ENCODE assay signal across 9 cellular contexts in the genomic region with DNA sequence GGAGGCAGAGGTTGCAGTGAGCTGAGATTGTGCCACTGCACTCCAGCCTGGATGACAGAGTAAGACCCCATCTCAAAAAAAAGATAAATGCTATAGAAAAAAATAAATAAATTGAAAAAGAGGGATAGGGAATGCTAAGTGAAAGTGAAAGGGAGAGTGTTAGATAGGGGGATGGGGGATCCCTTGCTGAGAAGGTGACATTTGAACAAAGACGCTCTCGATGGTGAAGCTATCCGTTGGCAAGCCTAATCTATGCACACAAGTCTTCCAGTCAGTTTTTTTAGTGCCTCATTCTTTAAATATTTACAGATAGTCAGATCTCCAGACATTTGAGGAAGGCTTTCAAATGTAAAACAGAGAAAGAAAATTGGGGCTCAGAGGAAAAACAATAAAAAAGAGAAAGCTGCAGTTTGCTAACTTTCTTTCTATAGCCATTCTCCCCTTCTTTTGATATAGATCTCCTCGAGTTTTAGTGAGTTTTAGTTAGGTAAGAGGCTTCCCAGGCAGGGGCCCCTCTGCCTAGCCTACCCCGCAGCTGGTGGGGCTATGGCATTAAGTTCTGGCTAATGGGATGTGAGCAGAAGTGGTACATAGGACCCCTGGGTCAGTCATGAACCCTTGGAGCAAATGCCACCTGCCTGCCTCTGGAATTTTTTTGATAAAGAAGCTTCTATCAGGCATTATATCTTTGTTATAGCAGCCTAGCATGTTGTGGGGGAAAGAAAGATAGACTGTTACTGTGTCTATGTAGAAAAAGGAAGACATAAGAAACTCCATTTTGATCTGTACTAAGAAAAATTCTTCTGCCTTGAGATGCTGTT. TPM values are rescaled to one million over a fixed set of nuclear protein-coding genes. Genes with fewer than 3 reads are reported as not detected.
DNase-seq lines count a peak whose midpoint lies in the region; ATAC-seq and TF ChIP-seq lines count a peak whose summit lies in the region.
"Had no signal": no experiment of that assay in that cellular context is flagged by ENCODE, and none has a peak within 500 bp of the region (broad histone marks: within the 10 kb centered on the region; RNA-seq: fewer than 3 reads in every experiment).

No MANE protein-coding gene starts in this region.

- H3K79me2 ChIP-seq in mammary epithelial cell (ENCODE audit: insufficient read depth, low read length) = no peaks in the 10 kb centered on the region

- dilution Hi-C loops in mammary epithelial cell (cut with HindIII; ENCODE audit: low sequenced_read_pairs) = no loop called here

- H3K9me3 ChIP-seq in breast epithelium (no peaks in the 10 kb centered on the region), mammary epithelial cell (replicated peaks; ENCODE audit: insufficient read depth, low read length) (no peaks in the 10 kb centered on the region), transverse colon (no peaks in the 10 kb centered on the region)

- H2AFZ ChIP-seq in mammary epithelial cell (ENCODE audit: low read depth, low read length) = no peak overlapping the region

- peaks cover 0 to 3% (median 0%) of the 10 kb centered on the region in 5 experiments for H3K9me3 Mint-ChIP-seq in brain

- H3K27me3 ChIP-seq in breast epithelium (no peaks in the 10 kb centered on the region), mammary epithelial cell (ENCODE audit: insufficient read depth, low read length) (peaks cover under 1% of the 10 kb centered on the region), transverse colon (no peaks in the 10 kb centered on the region)

- H3K4me3 Mint-ChIP-seq in brain = peak overlapping the region in 1 of 5 experiments; percentile 4

- H3K9ac ChIP-seq in mammary epithelial cell (ENCODE audit: insufficient read depth, low read length) = no peak overlapping the region

- no peaks in the 10 kb centered on the region for H3K36me3 ChIP-seq in breast epithelium
- no peaks in the 10 kb centered on the region for H3K36me3 ChIP-seq in mammary epithelial cell (ENCODE audit: insufficient read depth, low read length)
- peaks cover 0 to 3% (median 0%) of the 10 kb centered on the region in 4 donors for H3K36me3 ChIP-seq in transverse colon

- H3K4me1 Mint-ChIP-seq in brain = peaks cover 54% of the 10 kb centered on the region

- peaks cover 4% of the 10 kb centered on the region for H3K27me3 Mint-ChIP-seq in brain

- peaks cover 20% of the 10 kb centered on the region for H3K36me3 Mint-ChIP-seq in brain

- CTCF ChIA-PET in mammary epithelial cell (lab: Charles Lee; ENCODE audit: low non-redundant PET) = no interaction called here

- intact Hi-C loops in breast epithelium (cut with DNase I; ENCODE audit: low total_unique reads) = no loop called here
- intact Hi-C loops in mammary epithelial cell (cut with micrococcal nuclease) = no loop called here
- intact Hi-C loops in transverse colon (cut with DNase I; ENCODE audit: low total_unique reads) = no loop called here

- no peak for TF ChIP-seq CTCF in breast epithelium (IDR thresholded peaks at IDR 0.05)
- TF ChIP-seq CTCF in mammary epithelial cell (conservative IDR thresholded peaks at IDR 0.05 in 1 of 2, IDR thresholded peaks at IDR 0.05 in 1 of 2; ENCODE audit: extremely low read depth in 1 of 2, insufficient read depth in 1 of 2, low read depth in 1 of 2, low read length in 2 of 2) = no peak
- TF ChIP-seq CTCF in brain (conservative IDR thresholded peaks at IDR 0.05) = no peak
- TF ChIP-seq CTCF in transverse colon (IDR thresholded peaks at IDR 0.05) = no peak

- BruUV-seq in mammary epithelial cell (replicated peaks; lab: Mats Ljungman, UMichigan) = no TSS peak

- no peak overlapping the region for H3K4me2 ChIP-seq in mammary epithelial cell (ENCODE audit: insufficient read depth, low read depth, low read length)

- H3K4me3 ChIP-seq in breast epithelium = no peak overlapping the region
- no peak overlapping the region for H3K4me3 ChIP-seq in mammary epithelial cell (replicated peaks in 1 of 3; ENCODE audit: insufficient read depth in 1 of 3, low read depth in 2 of 3, low read length in 3 of 3)
- H3K4me3 ChIP-seq in transverse colon = no peak overlapping the region

- H3K4me1 ChIP-seq in breast epithelium (peaks cover 0 to 5% of the 10 kb centered on the region in 2 donors), mammary epithelial cell (ENCODE audit: insufficient read depth, low read length) (no peaks in the 10 kb centered on the region), transverse colon (peaks cover 30 to 69% (median 52%) of the 10 kb centered on the region in 4 donors)

- peak overlapping the region; percentile 56 to 78 for H3K27ac ChIP-seq in breast epithelium
- no peak overlapping the region for H3K27ac ChIP-seq in mammary epithelial cell (ENCODE audit: insufficient read depth, low read depth, low read length)
- H3K27ac ChIP-seq in transverse colon = peak overlapping the region; percentile 72 to 79 (median 74)

- TF ChIP-seq EP300 in transverse colon (IDR thresholded peaks at IDR 0.05; ENCODE audit: low read depth) = no peak

- TF ChIP-seq POLR2A in breast epithelium (IDR thresholded peaks at IDR 0.05) (no peak), transverse colon (IDR thresholded peaks at IDR 0.05) (no peak)

- no peak for DNase-seq in breast epithelium (ENCODE audit: low spot score in 2 of 2)
- DNase-seq in mammary epithelial cell = no peak
- peak; percentile 8 for DNase-seq in midbrain (lab: John Stamatoyannopoulos, UW)
- DNase-seq in transverse colon = no peak
- no peak for DNase-seq in ACHN
- no peak for DNase-seq in COLO829 (ENCODE audit: low spot score)

- in situ Hi-C loops in mammary epithelial cell (cut with MboI; ENCODE audit: low sequenced_read_pairs in 2 of 2) (no loop called here), transverse colon (cut with MboI; ENCODE audit: low pct_ligation_motif_present in 1 of 4, low pct_unique_long_range_greater_than_20kb in 1 of 4, low sequenced_read_pairs in 3 of 4) (no loop called here), ACHN (cut with HindIII; ENCODE audit: low pct_ligation_motif_present, low pct_unique_long_range_greater_than_20kb, low sequenced_read_pairs) (no loop called here)

- peak overlapping the region in 3 of 5 experiments; percentile 0 to 64 (median 3) for H3K27ac Mint-ChIP-seq in brain

- WGBS in mammary epithelial cell (ENCODE audit: low coverage, missing lambda C conversion rate) = 86% methylated on average over 5 of the region's 5 CpGs
- WGBS in transverse colon (ENCODE audit: low coverage in 1 of 2), 2 donors = 10 to 36% methylated on average over 5 of the region's 5 CpGs

- no peaks in the 10 kb centered on the region for H4K20me1 ChIP-seq in mammary epithelial cell (ENCODE audit: insufficient read depth, low read length)

- ATAC-seq in GM18909 (IDR thresholded peaks at IDR 0.05; ENCODE audit: poor library complexity, unreplicated experiment) = no peak
- ATAC-seq: HCT116 had no signal

RNA-seq across cellular contexts. Expression of gene GLRX, which starts 12.0 kb away (rescaled TPM):
- total RNA-seq in breast epithelium = 100 to 1,000 TPM in 1 of 3 donors, 10 to 100 TPM in 2; 42.1 to 106 (median 72.8) TPM
- total RNA-seq in mammary epithelial cell = 1 to 10 TPM; 3.5 to 8.3 TPM
- polyA plus RNA-seq in mammary epithelial cell = 8.4 TPM
- not detected for polyA minus RNA-seq in mammary epithelial cell
- 12.5 TPM for polyA plus RNA-seq in brain (ENCODE audit: insufficient read depth, low read depth, low replicate concordance)
- 100 to 1,000 TPM in 1 of 4 donors, 10 to 100 TPM in 3; 50.5 to 112 (median 64.4) TPM for total RNA-seq in transverse colon

Comparison
In these comparisons a context has a peak if more than half of its experiments do, and no peak if none do; other contexts are left out.
1. RNA of gene GLRX, which starts 12.0 kb away (total RNA-seq): 42.1 to 106 TPM in breast epithelium and 50.5 to 112 TPM in transverse colon; 3.5 to 8.3 TPM in mammary epithelial cell; every median in the first group is over 4 times any median in the second.